In genomic region chr1:201636581-201636980, GRCh38 we compare ENCODE assay signal across 14 cellular contexts.
A peak's percentile ranks its signal among the peaks of the same experiment; 100 is the strongest.
DNase-seq lines count a peak whose midpoint lies in the region; ATAC-seq and TF ChIP-seq lines count a peak whose summit lies in the region.
"Had no signal": no experiment of that assay in that cellular context is flagged by ENCODE, and none has a peak within 500 bp of the region (broad histone marks: within the 10 kb centered on the region; RNA-seq: fewer than 3 reads in every experiment).

No MANE protein-coding gene starts in this region.

- peak; percentile 97 for DNase-seq in HCEC 1CT
- DNase-seq in fibroblast of peridontal ligament (ENCODE audit: extremely low read depth) = peak; percentile 60
- DNase-seq in pulmonary artery endothelial cell (ENCODE audit: low read depth, low spot score) = peak; percentile 84
- no peak for DNase-seq in MV-4-11 (lab: John Stamatoyannopoulos, UW)
- DNase-seq in NCI-H1417 (lab: John Stamatoyannopoulos, UW) = no peak
- DNase-seq in stimulated activated CD4-positive, alpha-beta T cell treated with anti-CD3 and anti-CD28 coated beads, Interleukin-12 subunit alpha, Interleukin-12 subunit beta, amount 100 ng/mL, for 4 hours = no peak
- DNase-seq: activated CD4-positive, alpha-beta memory T cell treated with anti-CD3 and anti-CD28 coated beads, Interleukin-2, amount 10 ng/mL, durations not matched to agents 7 days and 5 days; activated effector memory CD4-positive, alpha-beta T cell treated with Interleukin-2 at 50 U/mL for 16 hours; hippocampal formation; NCI-H187; NCI-H526; occipital lobe had no signal

- ATAC-seq in SK-N-SH treated with all-trans-retinoic acid at 6 μM for 48 hours (peak; percentile 9), HG03521 (IDR thresholded peaks at IDR 0.05; ENCODE audit: unreplicated experiment) (no peak)

TF ChIP-seq in SK-N-SH treated with all-trans-retinoic acid at 6 μM for 48 hours, 23 proteins besides CTCF, POLR2A, EP300 and RAD21:
- TF ChIP-seq, protein P1, sequence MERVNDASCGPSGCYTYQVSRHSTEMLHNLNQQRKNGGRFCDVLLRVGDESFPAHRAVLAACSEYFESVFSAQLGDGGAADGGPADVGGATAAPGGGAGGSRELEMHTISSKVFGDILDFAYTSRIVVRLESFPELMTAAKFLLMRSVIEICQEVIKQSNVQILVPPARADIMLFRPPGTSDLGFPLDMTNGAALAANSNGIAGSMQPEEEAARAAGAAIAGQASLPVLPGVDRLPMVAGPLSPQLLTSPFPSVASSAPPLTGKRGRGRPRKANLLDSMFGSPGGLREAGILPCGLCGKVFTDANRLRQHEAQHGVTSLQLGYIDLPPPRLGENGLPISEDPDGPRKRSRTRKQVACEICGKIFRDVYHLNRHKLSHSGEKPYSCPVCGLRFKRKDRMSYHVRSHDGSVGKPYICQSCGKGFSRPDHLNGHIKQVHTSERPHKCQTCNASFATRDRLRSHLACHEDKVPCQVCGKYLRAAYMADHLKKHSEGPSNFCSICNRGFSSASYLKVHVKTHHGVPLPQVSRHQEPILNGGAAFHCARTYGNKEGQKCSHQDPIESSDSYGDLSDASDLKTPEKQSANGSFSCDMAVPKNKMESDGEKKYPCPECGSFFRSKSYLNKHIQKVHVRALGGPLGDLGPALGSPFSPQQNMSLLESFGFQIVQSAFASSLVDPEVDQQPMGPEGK (CRISPR knock-in tag; IDR thresholded peaks at IDR 0.05; ENCODE audit: borderline replicate concordance) = no peak

Comparison
In these comparisons a context has a peak if more than half of its experiments do, and no peak if none do; other contexts are left out.
1. DNase-seq: peak in HCEC 1CT (single experiment), fibroblast of peridontal ligament (single experiment) and pulmonary artery endothelial cell (single experiment); none in MV-4-11 (single experiment), NCI-H1417 (0 of 3) and stimulated activated CD4-positive, alpha-beta T cell treated with anti-CD3 and anti-CD28 coated beads, Interleukin-12 subunit alpha, Interleukin-12 subunit beta, amount 100 ng/mL, for 4 hours (single experiment).